30 cellular contexts compared by ENCODE assay signal in genomic region chrX:29453333-29453732, GRCh38.
DNase-seq lines count a peak whose midpoint lies in the region; ATAC-seq, FAIRE-seq and TF ChIP-seq lines count a peak whose summit lies in the region.
"Had no signal": no experiment of that assay in that cellular context is flagged by ENCODE, and none has a peak within 500 bp of the region (broad histone marks: within the 10 kb centered on the region; RNA-seq: fewer than 3 reads in every experiment).

No MANE protein-coding gene starts in this region.

- DNase-seq in AG10803 (ENCODE audit: low read depth) (peak; percentile 29), astrocyte (ENCODE audit: low read depth) (no peak), AG08396 (ENCODE audit: low spot score) (no peak), MCF 10A (ENCODE audit: unreplicated experiment) (no peak)
- no peak for DNase-seq in activated CD4-positive, alpha-beta T cell treated with anti-CD3 and anti-CD28 coated beads, Interleukin-2, amount 50 U/mL, for 48 hours
- DNase-seq: activated CD4-positive, alpha-beta memory T cell treated with anti-CD3 and anti-CD28 coated beads for 36 hours; activated CD4-positive, CD25-positive, alpha-beta regulatory T cell treated with anti-CD3 and anti-CD28 coated beads, Interleukin-2, amount 50 U/mL, for 72 hours; activated naive CD4-positive, alpha-beta T cell treated with Interleukin-2 at 50 U/mL for 16 hours; endodermal cell; foreskin keratinocyte; heart right ventricle; HFFc6; Kasumi-1; kidney glomerular epithelial cell; NCI-H1436 treated with DMSO at 0.1 percent for 48 hours; NCI-H2081 treated with DMSO at 0.1 percent for 48 hours; NCI-H2227 treated with DMSO at 0.1 percent for 48 hours; NCI-H526; small intestine; stimulated activated naive CD4-positive, alpha-beta T cell treated with Interleukin-2 at 50 U/mL for 16 hours had no signal

- H3K27ac ChIP-seq in astrocyte (ENCODE audit: low read depth, low read length): no peak overlapping the region
- H3K27ac ChIP-seq: BLaER1, foreskin keratinocyte, heart right ventricle, suprapubic skin had no signal

- H3K27me3 ChIP-seq in astrocyte (ENCODE audit: insufficient read depth, low read length): no peaks in the 10 kb centered on the region
- H3K27me3 ChIP-seq: BLaER1, foreskin keratinocyte, heart right ventricle, suprapubic skin had no signal

- H3K4me3 ChIP-seq in AG10803 (ENCODE audit: low read length): no peak overlapping the region
- H3K4me3 ChIP-seq in astrocyte (ENCODE audit: insufficient read depth, low read depth, low read length): no peak overlapping the region
- H3K4me3 ChIP-seq: BLaER1, heart right ventricle, suprapubic skin had no signal

- H3K4me1 Mint-ChIP-seq in astrocyte (ENCODE audit: low read depth, unreplicated experiment) (no peaks in the 10 kb centered on the region), MCF 10A (ENCODE audit: insufficient read depth, unreplicated experiment) (no peaks in the 10 kb centered on the region)
- H3K4me1 Mint-ChIP-seq: central memory CD8-positive, alpha-beta T cell; endodermal cell had no signal

- no peak for TF ChIP-seq CTCF in AG10803 (conservative IDR thresholded peaks at IDR 0.05; ENCODE audit: low read length)
- TF ChIP-seq CTCF in astrocyte (IDR thresholded peaks at IDR 0.05; ENCODE audit: insufficient read depth, low read depth, low read length): no peak
- no peak for TF ChIP-seq CTCF in MCF 10A (IDR thresholded peaks at IDR 0.05; ENCODE audit: unreplicated experiment)

- H3K9me3 Mint-ChIP-seq in astrocyte (ENCODE audit: unreplicated experiment): no peaks in the 10 kb centered on the region
- no peaks in the 10 kb centered on the region for H3K9me3 Mint-ChIP-seq in MCF 10A (ENCODE audit: unreplicated experiment)
- H3K9me3 Mint-ChIP-seq: central memory CD8-positive, alpha-beta T cell; endodermal cell; HFFc6 had no signal

- H3K4me1 ChIP-seq in astrocyte (ENCODE audit: insufficient read depth, low read length): no peaks in the 10 kb centered on the region
- H3K4me1 ChIP-seq: foreskin keratinocyte, heart right ventricle, suprapubic skin had no signal

- H2AFZ ChIP-seq in astrocyte (ENCODE audit: low read depth, low read length): no peak overlapping the region

- H3K79me2 ChIP-seq in astrocyte (ENCODE audit: insufficient read depth, low read length): no peaks in the 10 kb centered on the region

- H3K27ac Mint-ChIP-seq in astrocyte (ENCODE audit: unreplicated experiment) (no peak overlapping the region), MCF 10A (ENCODE audit: low read depth, unreplicated experiment) (no peak overlapping the region)
- H3K27ac Mint-ChIP-seq: activated CD4-positive, alpha-beta memory T cell treated with anti-CD3 and anti-CD28 coated beads for 36 hours; endodermal cell; HFFc6; mesothelial cell of epicardium had no signal

- no peak overlapping the region for H3K4me3 Mint-ChIP-seq in astrocyte (ENCODE audit: unreplicated experiment)
- no peak overlapping the region for H3K4me3 Mint-ChIP-seq in MCF 10A (ENCODE audit: unreplicated experiment)
- H3K4me3 Mint-ChIP-seq: activated CD4-positive, alpha-beta memory T cell treated with anti-CD3 and anti-CD28 coated beads for 36 hours; central memory CD8-positive, alpha-beta T cell; endodermal cell; HFFc6; mesothelial cell of epicardium had no signal

- ATAC-seq in GM19025 (IDR thresholded peaks at IDR 0.05; ENCODE audit: low read depth, unreplicated experiment): peak; percentile 49
- peak; percentile 86 for ATAC-seq in HG02852 (IDR thresholded peaks at IDR 0.05; ENCODE audit: unreplicated experiment)
- ATAC-seq in HG03521 (IDR thresholded peaks at IDR 0.05; ENCODE audit: unreplicated experiment): no peak
- ATAC-seq: foreskin keratinocyte, heart right ventricle, Right ventricle myocardium inferior had no signal

- H3K9me3 ChIP-seq in astrocyte (ENCODE audit: insufficient read depth, low read depth, low read length): no peaks in the 10 kb centered on the region
- H3K9me3 ChIP-seq: BLaER1, heart right ventricle, suprapubic skin had no signal

- BruUV-seq in MCF 10A (replicated peaks; lab: Mats Ljungman, UMichigan): no TSS peak

- H3K27me3 Mint-ChIP-seq in astrocyte (ENCODE audit: low read depth, unreplicated experiment): no peaks in the 10 kb centered on the region
- H3K27me3 Mint-ChIP-seq in MCF 10A (ENCODE audit: insufficient read depth, unreplicated experiment): peaks cover 28% of the 10 kb centered on the region
- H3K27me3 Mint-ChIP-seq: activated CD4-positive, alpha-beta memory T cell treated with anti-CD3 and anti-CD28 coated beads for 36 hours; central memory CD8-positive, alpha-beta T cell had no signal

- intact Hi-C loops in MCF 10A (cut with micrococcal nuclease): no loop called here

- no peak overlapping the region for H3K9ac ChIP-seq in astrocyte (ENCODE audit: low read length)
- H3K9ac ChIP-seq: BLaER1 had no signal

- POLR2A ChIA-PET in MCF 10A (lab: Yijun Ruan, JAX): no interaction called here

- H3K36me3 ChIP-seq in astrocyte (ENCODE audit: insufficient read depth, low read length): no peaks in the 10 kb centered on the region
- H3K36me3 ChIP-seq: BLaER1, heart right ventricle, suprapubic skin had no signal

- H3K36me3 Mint-ChIP-seq in astrocyte (ENCODE audit: low read depth, unreplicated experiment) (no peaks in the 10 kb centered on the region), MCF 10A (ENCODE audit: insufficient read depth, unreplicated experiment) (no peaks in the 10 kb centered on the region)
- H3K36me3 Mint-ChIP-seq: activated CD4-positive, alpha-beta memory T cell treated with anti-CD3 and anti-CD28 coated beads for 36 hours; mesothelial cell of epicardium had no signal

- no peak overlapping the region for H3K4me2 ChIP-seq in astrocyte (ENCODE audit: low read length)
- H3K4me2 ChIP-seq: BLaER1 had no signal

- CTCF ChIA-PET in MCF 10A (lab: Yijun Ruan, JAX): no interaction called here

- no peaks in the 10 kb centered on the region for H4K20me1 ChIP-seq in astrocyte (ENCODE audit: insufficient read depth, low read length)
- H4K20me1 ChIP-seq: BLaER1 had no signal

- FAIRE-seq in astrocyte (lab: Jason Lieb, UNC): peak; percentile 80
- FAIRE-seq: A204.1, H1, small intestine had no signal
